Comparison of ENCODE assay signal across 10 cellular contexts in the genomic region with DNA sequence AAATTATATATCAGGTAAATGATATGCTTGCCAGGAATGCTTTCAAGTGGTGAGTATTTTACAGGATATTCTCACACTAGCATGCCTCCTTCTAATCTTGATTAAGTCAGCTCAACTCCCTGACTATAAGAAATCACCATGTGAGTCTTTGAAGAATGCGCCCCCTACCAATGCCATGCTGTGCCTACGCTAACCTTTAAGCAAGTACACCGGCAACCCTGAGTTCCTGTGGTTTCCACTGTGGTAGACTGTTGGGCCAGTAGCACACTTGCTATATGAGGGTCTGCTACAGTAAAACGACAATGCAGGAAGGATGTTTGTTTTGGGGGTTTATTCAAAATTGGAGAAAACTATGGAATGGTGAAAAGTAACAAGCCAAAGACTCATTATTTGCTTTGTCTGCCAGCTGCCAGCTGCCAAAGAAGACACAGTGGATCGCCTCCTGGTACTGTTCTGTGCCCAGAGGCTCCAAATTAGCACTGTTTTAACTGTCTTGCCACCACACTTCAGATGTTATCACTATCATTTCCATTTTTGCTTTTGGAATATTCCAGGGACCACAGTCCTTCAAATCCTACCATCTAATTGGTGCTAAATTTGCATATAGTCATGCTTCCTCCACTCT.
DNase-seq lines count a peak whose midpoint lies in the region; ATAC-seq and TF ChIP-seq lines count a peak whose summit lies in the region.
"Had no signal": no experiment of that assay in that cellular context is flagged by ENCODE, and none has a peak within 500 bp of the region (broad histone marks: within the 10 kb centered on the region; RNA-seq: fewer than 3 reads in every experiment).

No MANE protein-coding gene starts in this region.

- WGBS in hepatocyte (ENCODE audit: low lambda C conversion rate, missing lambda C conversion rate) = 86% methylated on average over 5 of the region's 5 CpGs

- peak overlapping the region; percentile 98 for H3K27ac ChIP-seq in SU-DHL-6 (ENCODE audit: low read depth, low read length)
- H3K27ac ChIP-seq in neural progenitor cell = no peak overlapping the region
- H3K27ac ChIP-seq in hepatocyte = no peak overlapping the region

- DNase-seq in DMS53 (lab: John Stamatoyannopoulos, UW) (peak; percentile 1), DMS53 treated with DMSO at 0.1 percent for 48 hours (lab: John Stamatoyannopoulos, UW; ENCODE audit: unreplicated experiment) (no peak), neural progenitor cell (ENCODE audit: low spot score) (peak; percentile 79), hepatocyte (ENCODE audit: low spot score) (no peak), NCI-H774 (lab: John Stamatoyannopoulos, UW) (no peak)
- DNase-seq: activated naive CD4-positive, alpha-beta T cell treated with anti-CD3 and anti-CD28 coated beads, Interleukin-2, amount 10 ng/mL, durations not matched to agents 7 days and 5 days; NCI-H187 had no signal

- H3K4me1 ChIP-seq in neural progenitor cell (peaks cover 5% of the 10 kb centered on the region), hepatocyte (ENCODE audit: insufficient read depth) (no peaks in the 10 kb centered on the region)

- no peaks in the 10 kb centered on the region for H3K27me3 ChIP-seq in SU-DHL-6 (ENCODE audit: low read length)
- H3K27me3 ChIP-seq in neural progenitor cell = no peaks in the 10 kb centered on the region
- no peaks in the 10 kb centered on the region for H3K27me3 ChIP-seq in hepatocyte

- ATAC-seq in HG03342 (IDR thresholded peaks at IDR 0.05; ENCODE audit: unreplicated experiment) (peak; percentile 54), HG03045 (IDR thresholded peaks at IDR 0.05; ENCODE audit: unreplicated experiment) (no peak)

- peak; percentile 89 for TF ChIP-seq CTCF in SU-DHL-6 (IDR thresholded peaks at IDR 0.05; ENCODE audit: insufficient read depth, low read length, poor library complexity, severe bottlenecking)
- TF ChIP-seq CTCF in neural progenitor cell (IDR thresholded peaks at IDR 0.05) = peak; percentile 59
- TF ChIP-seq CTCF in hepatocyte (IDR thresholded peaks at IDR 0.05; ENCODE audit: poor library complexity) = no peak

- peaks cover 30% of the 10 kb centered on the region for H3K4me1 Mint-ChIP-seq in neural progenitor cell
- H3K4me1 Mint-ChIP-seq: activated naive CD4-positive, alpha-beta T cell treated with anti-CD3 and anti-CD28 coated beads, Interleukin-2, amount 10 ng/mL, durations not matched to agents 7 days and 5 days had no signal

- H3K36me3 ChIP-seq in SU-DHL-6 (ENCODE audit: low read length) (0 out of 2 replicates have a peak, but pooled peaks cover 5% of the 10 kb centered on the region), neural progenitor cell (no peaks in the 10 kb centered on the region), hepatocyte (replicated peaks; ENCODE audit: insufficient read depth, low read depth) (no peaks in the 10 kb centered on the region)

- H3K36me3 Mint-ChIP-seq in neural progenitor cell = peaks cover 2% of the 10 kb centered on the region
- H3K36me3 Mint-ChIP-seq: activated naive CD4-positive, alpha-beta T cell treated with anti-CD3 and anti-CD28 coated beads, Interleukin-2, amount 10 ng/mL, durations not matched to agents 7 days and 5 days had no signal

- H3K9me3 ChIP-seq in SU-DHL-6 (ENCODE audit: insufficient read depth, low read length) (no peaks in the 10 kb centered on the region), neural progenitor cell (ENCODE audit: low read depth) (no peaks in the 10 kb centered on the region), hepatocyte (ENCODE audit: low read depth) (no peaks in the 10 kb centered on the region)

- no peaks in the 10 kb centered on the region for H4K20me1 ChIP-seq in SU-DHL-6 (ENCODE audit: low read depth, low read length)
- no peaks in the 10 kb centered on the region for H4K20me1 ChIP-seq in neural progenitor cell (ENCODE audit: low read depth)
- no peaks in the 10 kb centered on the region for H4K20me1 ChIP-seq in hepatocyte (ENCODE audit: insufficient read depth, poor library complexity, severe bottlenecking)

- H3K27me3 Mint-ChIP-seq in neural progenitor cell (ENCODE audit: insufficient read depth, low read depth) = no peaks in the 10 kb centered on the region
- H3K27me3 Mint-ChIP-seq: activated naive CD4-positive, alpha-beta T cell treated with anti-CD3 and anti-CD28 coated beads, Interleukin-2, amount 10 ng/mL, durations not matched to agents 7 days and 5 days had no signal

- H3K4me3 Mint-ChIP-seq in neural progenitor cell = peak overlapping the region; percentile 39
- H3K4me3 Mint-ChIP-seq: activated naive CD4-positive, alpha-beta T cell treated with anti-CD3 and anti-CD28 coated beads, Interleukin-2, amount 10 ng/mL, durations not matched to agents 7 days and 5 days had no signal

- H3F3A ChIP-seq in SU-DHL-6 (ENCODE audit: insufficient read depth) (peaks cover 88% of the 10 kb centered on the region), neural progenitor cell (ENCODE audit: low read depth) (no peaks in the 10 kb centered on the region)

- H3K4me2 ChIP-seq in SU-DHL-6 (ENCODE audit: low read depth, low read length, poor library complexity, severe bottlenecking) (peak overlapping the region; percentile 76), neural progenitor cell (no peak overlapping the region), hepatocyte (no peak overlapping the region)

- peak overlapping the region; percentile 60 for H3K27ac Mint-ChIP-seq in neural progenitor cell
- H3K27ac Mint-ChIP-seq: activated naive CD4-positive, alpha-beta T cell treated with anti-CD3 and anti-CD28 coated beads, Interleukin-2, amount 10 ng/mL, durations not matched to agents 7 days and 5 days had no signal

- no peak overlapping the region for H2AFZ ChIP-seq in SU-DHL-6 (ENCODE audit: low read depth, low read length, severe bottlenecking)
- no peak overlapping the region for H2AFZ ChIP-seq in neural progenitor cell (replicated peaks)
- H2AFZ ChIP-seq in hepatocyte = no peak overlapping the region

- no peaks in the 10 kb centered on the region for H3K9me3 Mint-ChIP-seq in neural progenitor cell
- H3K9me3 Mint-ChIP-seq: activated naive CD4-positive, alpha-beta T cell treated with anti-CD3 and anti-CD28 coated beads, Interleukin-2, amount 10 ng/mL, durations not matched to agents 7 days and 5 days had no signal

- H3K79me2 ChIP-seq in SU-DHL-6 (ENCODE audit: insufficient read depth, low read length) (peaks cover 85% of the 10 kb centered on the region), neural progenitor cell (ENCODE audit: low read depth) (no peaks in the 10 kb centered on the region), hepatocyte (no peaks in the 10 kb centered on the region)

- H3K4me3 ChIP-seq in SU-DHL-6 (ENCODE audit: insufficient read depth, low read length, poor library complexity, severe bottlenecking) (peak overlapping the region; percentile 0), neural progenitor cell (no peak overlapping the region), hepatocyte (no peak overlapping the region)

- H3K9me2 ChIP-seq in SU-DHL-6 (replicated peaks; ENCODE audit: insufficient read depth, low read length) (no peaks in the 10 kb centered on the region), hepatocyte (replicated peaks; ENCODE audit: insufficient read depth) (no peaks in the 10 kb centered on the region)

- H3K9ac ChIP-seq in SU-DHL-6 (ENCODE audit: low read length) (peak overlapping the region; percentile 60), neural progenitor cell (no peak overlapping the region)

Comparison
In these comparisons a context has a peak if more than half of its experiments do, and no peak if none do; other contexts are left out.
1. DNase-seq: peak in DMS53 (single experiment) and neural progenitor cell (single experiment); none in DMS53 treated with DMSO at 0.1 percent for 48 hours (single experiment), hepatocyte (single experiment) and NCI-H774 (single experiment).